ENCODE assay signal across 9 cellular contexts in the genomic region with DNA sequence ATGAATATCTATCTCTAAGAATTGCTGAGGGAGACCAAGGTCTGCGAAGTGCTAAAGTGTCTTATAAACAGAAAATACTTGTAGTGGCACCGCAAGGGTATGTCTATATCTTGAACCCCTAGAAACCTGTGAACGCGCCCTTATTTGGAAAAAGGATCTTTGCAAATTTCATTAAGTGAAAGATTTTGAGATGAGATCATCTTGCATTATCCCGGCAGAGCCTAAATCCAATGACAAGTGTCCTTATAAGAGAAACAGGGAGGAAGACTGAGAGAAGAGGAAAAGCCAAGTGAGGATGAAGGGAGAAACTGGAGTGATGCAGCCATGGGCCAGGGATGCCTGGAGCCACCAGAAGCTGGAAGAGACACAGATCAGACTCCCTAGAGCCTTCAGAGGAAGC.
"Had no signal": no experiment of that assay in that cellular context is flagged by ENCODE, and none has a peak within 500 bp of the region (broad histone marks: within the 10 kb centered on the region; RNA-seq: fewer than 3 reads in every experiment).

No MANE protein-coding gene starts in this region.

- H3K9me3 Mint-ChIP-seq: GM23338, H9, IgD-negative memory B cell had no signal

- DNase-seq: H9, HCEC 1CT, KBM-7 had no signal

- H3K4me1 Mint-ChIP-seq: GM23338, IgD-negative memory B cell had no signal

- H3K27me3 Mint-ChIP-seq: IgD-negative memory B cell had no signal

- ATAC-seq: GM23338, HepG2 had no signal

- H3K4me2 ChIP-seq: GM23338 had no signal

- H3K4me3 Mint-ChIP-seq: GM23338, H9, IgD-negative memory B cell had no signal

- H3K27ac Mint-ChIP-seq: GM23338, H9, IgD-negative memory B cell had no signal

- H3K27ac ChIP-seq: HL-60 had no signal

- FAIRE-seq: H1, H54, HepG2 had no signal

- H3K4me3 ChIP-seq: GM23338 had no signal

- H2AFZ ChIP-seq: GM23338 had no signal
